In genomic region chr2:120319135-120319534, GRCh38 we compare ENCODE assay signal across 22 cellular contexts. TPM values are rescaled to one million over a fixed set of nuclear protein-coding genes. Genes with fewer than 3 reads are reported as not detected.
DNase-seq lines count a peak whose midpoint lies in the region; ATAC-seq and TF ChIP-seq lines count a peak whose summit lies in the region.
"Had no signal": no experiment of that assay in that cellular context is flagged by ENCODE, and none has a peak within 500 bp of the region (broad histone marks: within the 10 kb centered on the region; RNA-seq: fewer than 3 reads in every experiment).

No MANE protein-coding gene starts in this region.

- no peaks in the 10 kb centered on the region for H3K9me3 Mint-ChIP-seq in MCF 10A (ENCODE audit: unreplicated experiment)
- H3K9me3 Mint-ChIP-seq in glutamatergic neuron (ENCODE audit: unreplicated experiment) = peaks cover 5% of the 10 kb centered on the region
- H3K9me3 Mint-ChIP-seq: CD8-positive, alpha-beta T cell had no signal

- H3K36me3 Mint-ChIP-seq in MCF 10A (ENCODE audit: insufficient read depth, unreplicated experiment) (peaks cover 6% of the 10 kb centered on the region), glutamatergic neuron (ENCODE audit: unreplicated experiment) (no peaks in the 10 kb centered on the region)
- H3K36me3 Mint-ChIP-seq: CD8-positive, alpha-beta T cell had no signal

- H3K36me3 ChIP-seq in mammary epithelial cell (ENCODE audit: insufficient read depth, low read length) = no peaks in the 10 kb centered on the region
- H3K36me3 ChIP-seq: HAP-1 had no signal

- TF ChIP-seq CTCF in MCF 10A (IDR thresholded peaks at IDR 0.05; ENCODE audit: unreplicated experiment) (no peak), mammary epithelial cell (conservative IDR thresholded peaks at IDR 0.05 in 1 of 2, IDR thresholded peaks at IDR 0.05 in 1 of 2; ENCODE audit: extremely low read depth in 1 of 2, insufficient read depth in 1 of 2, low read depth in 1 of 2, low read length in 2 of 2) (no peak), glutamatergic neuron (IDR thresholded peaks at IDR 0.05; ENCODE audit: partially characterized antibody, unreplicated experiment) (no peak)

- no peak for ATAC-seq in GM21528 (IDR thresholded peaks at IDR 0.05; ENCODE audit: low FRiP score, unreplicated experiment)
- ATAC-seq: CD8-positive, alpha-beta T cell; GM12878 had no signal

- H3K27me3 Mint-ChIP-seq in MCF 10A (ENCODE audit: insufficient read depth, unreplicated experiment) = no peaks in the 10 kb centered on the region
- H3K27me3 Mint-ChIP-seq in glutamatergic neuron (ENCODE audit: unreplicated experiment) = peaks cover 7% of the 10 kb centered on the region

- CTCF ChIA-PET in MCF 10A (lab: Yijun Ruan, JAX) = interaction anchor here (0.6 to 2.1 kb wide), 9 partner anchors 18 to 755 kb away, joined by 3 to 10 read pairs (median 4); no protein-coding TSS in a partner anchor
- CTCF ChIA-PET in mammary epithelial cell (lab: Charles Lee; ENCODE audit: low non-redundant PET) = no interaction called here

- H3K4me2 ChIP-seq in mammary epithelial cell (ENCODE audit: insufficient read depth, low read depth, low read length) = no peak overlapping the region
- H3K4me2 ChIP-seq: SK-N-SH had no signal

- BruUV-seq in MCF 10A (replicated peaks; lab: Mats Ljungman, UMichigan) = no TSS peak
- no TSS peak for BruUV-seq in mammary epithelial cell (replicated peaks; lab: Mats Ljungman, UMichigan)

- no peaks in the 10 kb centered on the region for H3K9me3 ChIP-seq in mammary epithelial cell (replicated peaks; ENCODE audit: insufficient read depth, low read length)
- H3K9me3 ChIP-seq: HAP-1, SK-N-SH had no signal

- no peak overlapping the region for H3K4me3 ChIP-seq in mammary epithelial cell (replicated peaks in 1 of 3; ENCODE audit: insufficient read depth in 1 of 3, low read depth in 2 of 3, low read length in 3 of 3)
- H3K4me3 ChIP-seq: GM12878, HAP-1 had no signal

- H3K4me1 Mint-ChIP-seq in MCF 10A (ENCODE audit: insufficient read depth, unreplicated experiment) = peaks cover 31% of the 10 kb centered on the region
- peaks cover 5% of the 10 kb centered on the region for H3K4me1 Mint-ChIP-seq in glutamatergic neuron (ENCODE audit: low read depth, unreplicated experiment)

- 91% methylated on average over 10 of the region's 10 CpGs for WGBS in mammary epithelial cell (ENCODE audit: low coverage, missing lambda C conversion rate)

- H3K4me1 ChIP-seq in mammary epithelial cell (ENCODE audit: insufficient read depth, low read length) = peaks cover 19% of the 10 kb centered on the region
- H3K4me1 ChIP-seq: HAP-1 had no signal

- POLR2A ChIA-PET in MCF 10A (lab: Yijun Ruan, JAX) = interaction anchor here (0.6 to 2.1 kb wide), 4 partner anchors 29 to 732 kb away, joined by 3 to 6 read pairs (median 4); no protein-coding TSS in a partner anchor

- no peak overlapping the region for H3K9ac ChIP-seq in mammary epithelial cell (ENCODE audit: insufficient read depth, low read length)
- H3K9ac ChIP-seq: SK-N-SH had no signal

- DNase-seq in MCF 10A (ENCODE audit: unreplicated experiment) = no peak
- no peak for DNase-seq in mammary epithelial cell
- peak; percentile 5 for DNase-seq in glutamatergic neuron
- peak; percentile 68 for DNase-seq in posterior vena cava (ENCODE audit: low spot score)
- no peak for DNase-seq in SIG-M5 treated with dmso at 0.1 percent for 504 hours (lab: John Stamatoyannopoulos, UW; ENCODE audit: unreplicated experiment)
- no peak for DNase-seq in ureter (ENCODE audit: low spot score)
- DNase-seq: 8988T; AML-193; CD8-positive, alpha-beta T cell; DND-41; KBM-7; NCI-H1092 treated with DMSO at 0.1 percent for 48 hours; NCI-H146; NCI-H2029 treated with DMSO at 0.1 percent for 48 hours; NCI-H2171 treated with DMSO at 0.1 percent for 48 hours; NCI-H526; SHP77; SK-N-SH had no signal

- no peaks in the 10 kb centered on the region for H3K27me3 ChIP-seq in mammary epithelial cell (ENCODE audit: insufficient read depth, low read length)

- dilution Hi-C loops in mammary epithelial cell (cut with HindIII; ENCODE audit: low sequenced_read_pairs) = loop anchor here (5.0 kb wide), 2 partner anchors 52 to 87 kb away; no protein-coding TSS in a partner anchor

- intact Hi-C loops in MCF 10A (cut with micrococcal nuclease) (loop anchor here (10.0 kb wide), 1 partner anchor 356 kb away; no protein-coding TSS in a partner anchor), mammary epithelial cell (cut with micrococcal nuclease) (no loop called here), posterior vena cava (cut with DNase I) (no loop called here)

- H3K27ac Mint-ChIP-seq in MCF 10A (ENCODE audit: low read depth, unreplicated experiment) = peak overlapping the region; percentile 54
- no peak overlapping the region for H3K27ac Mint-ChIP-seq in glutamatergic neuron (ENCODE audit: unreplicated experiment)
- H3K27ac Mint-ChIP-seq: CD8-positive, alpha-beta T cell had no signal

- H3K4me3 Mint-ChIP-seq in MCF 10A (ENCODE audit: unreplicated experiment) (peak overlapping the region; percentile 40), glutamatergic neuron (ENCODE audit: unreplicated experiment) (no peak overlapping the region)
- H3K4me3 Mint-ChIP-seq: CD8-positive, alpha-beta T cell had no signal

- H4K20me1 ChIP-seq in mammary epithelial cell (ENCODE audit: insufficient read depth, low read length) = no peaks in the 10 kb centered on the region

- H2AFZ ChIP-seq in mammary epithelial cell (ENCODE audit: low read depth, low read length) = no peak overlapping the region

- in situ Hi-C loops in mammary epithelial cell (cut with MboI; ENCODE audit: low sequenced_read_pairs in 2 of 2) = no loop called here

- no peak overlapping the region for H3K27ac ChIP-seq in mammary epithelial cell (ENCODE audit: insufficient read depth, low read depth, low read length)

- no peaks in the 10 kb centered on the region for H3K79me2 ChIP-seq in mammary epithelial cell (ENCODE audit: insufficient read depth, low read length)

RNA-seq across cellular contexts. Expression of gene INHBB, which starts 26.8 kb away (rescaled TPM):
- total RNA-seq in MCF 10A (2022) = 0.10 and 0.16 TPM in 2 replicates
- total RNA-seq in mammary epithelial cell = under 1 TPM in 1 of 2 donors, not detected in 1; 0.67 TPM
- polyA plus RNA-seq in mammary epithelial cell = 0.02 TPM
- not detected for polyA minus RNA-seq in mammary epithelial cell
- total RNA-seq in glutamatergic neuron (ENCODE audit: unreplicated experiment) = 0.34 TPM
- total RNA-seq in posterior vena cava = 1 to 10 TPM; 5.8 to 9.9 TPM
- 10.8 TPM for total RNA-seq in ureter
- total RNA-seq: CD8-positive, alpha-beta T cell; OCI-LY7 had no signal
- polyA plus RNA-seq: GM12878 had no signal

Comparison
In these comparisons a context has a peak if more than half of its experiments do, and no peak if none do; other contexts are left out.
1. DNase-seq: peak in glutamatergic neuron (single experiment) and posterior vena cava (single experiment); none in MCF 10A (single experiment), mammary epithelial cell (single experiment), SIG-M5 treated with dmso at 0.1 percent for 504 hours (single experiment) and ureter (single experiment).